Comparison of ENCODE assay signal across 1 cellular context in genomic region chr1:193069748-193070394, GRCh38.
TF ChIP-seq lines count a peak whose summit lies in the region.

No MANE protein-coding gene starts in this region.

TF ChIP-seq in endothelial cell of umbilical vein, 7 proteins besides CTCF, POLR2A, EP300 and RAD21 (continued from another document):
- no peak for TF ChIP-seq FOS (IDR thresholded peaks at IDR 0.05; ENCODE audit: borderline replicate concordance, insufficient read depth, low read length)
TF ChIP-seq in endothelial cell of umbilical vein: peak in this region for 0.
